In genomic region chr16:46972429-46972970, GRCh38 we compare ENCODE assay signal across 8 cellular contexts. TPM values are rescaled to one million over a fixed set of nuclear protein-coding genes. Genes with fewer than 3 reads are reported as not detected.
DNase-seq lines count a peak whose midpoint lies in the region; ATAC-seq and TF ChIP-seq lines count a peak whose summit lies in the region.

No MANE protein-coding gene starts in this region.

- H3K4me1 ChIP-seq in gastroesophageal sphincter = peaks cover 0 to 54% (median 13%) of the 10 kb centered on the region in 3 donors

- H3K36me3 Mint-ChIP-seq in WTC11 (peaks cover 40% of the 10 kb centered on the region), progenitor cell of endocrine pancreas (ENCODE audit: insufficient read depth) (peaks cover 14% of the 10 kb centered on the region)

- peaks cover 52% of the 10 kb centered on the region for H3K4me1 Mint-ChIP-seq in WTC11
- peaks cover 28% of the 10 kb centered on the region for H3K4me1 Mint-ChIP-seq in progenitor cell of endocrine pancreas (ENCODE audit: low read depth)

- peaks cover 0 to 37% of the 10 kb centered on the region in 2 donors for H3K36me3 ChIP-seq in gastroesophageal sphincter

- H3K9me3 Mint-ChIP-seq in WTC11 = no peaks in the 10 kb centered on the region
- no peaks in the 10 kb centered on the region for H3K9me3 Mint-ChIP-seq in progenitor cell of endocrine pancreas (ENCODE audit: low read depth)

- DNase-seq in 8988T = peak; percentile 48
- no peak for DNase-seq in GM12864 (ENCODE audit: low read depth)
- no peak for DNase-seq in LNCaP clone FGC (ENCODE audit: low read depth)
- DNase-seq in WTC11 (ENCODE audit: low spot score) = no peak
- DNase-seq in progenitor cell of endocrine pancreas (ENCODE audit: low spot score, unreplicated experiment) = no peak
- no peak for DNase-seq in NK-92 treated with Interleukin-12 subunit alpha and Interleukin-12 subunit beta, amount 100 ng/mL, for 24 hours (lab: John Stamatoyannopoulos, UW)

- peak overlapping the region; percentile 97 for H3K4me3 ChIP-seq in GM12864 (ENCODE audit: low read depth, low read length)
- peak overlapping the region; percentile 79 for H3K4me3 ChIP-seq in LNCaP clone FGC (ENCODE audit: low read depth, low read length)
- H3K4me3 ChIP-seq in gastroesophageal sphincter = peak overlapping the region; percentile 66 to 89

- peak overlapping the region; percentile 99 for H3K27ac Mint-ChIP-seq in WTC11
- H3K27ac Mint-ChIP-seq in progenitor cell of endocrine pancreas = peak overlapping the region; percentile 97

- H3K9me3 ChIP-seq in gastroesophageal sphincter = no peaks in the 10 kb centered on the region

- H3K27me3 ChIP-seq in gastroesophageal sphincter = no peaks in the 10 kb centered on the region

- TF ChIP-seq CTCF in GM12864 (IDR thresholded peaks at IDR 0.05; ENCODE audit: low read depth, low read length, missing control alignments) (no peak), LNCaP clone FGC (IDR thresholded peaks at IDR 0.05; ENCODE audit: control insufficient read depth, extremely low read depth, insufficient read depth) (no peak), WTC11 (IDR thresholded peaks at IDR 0.05) (no peak), gastroesophageal sphincter (IDR thresholded peaks at IDR 0.05) (no peak), progenitor cell of endocrine pancreas (IDR thresholded peaks at IDR 0.05; ENCODE audit: unreplicated experiment) (no peak)

- TF ChIP-seq POLR2A in gastroesophageal sphincter (IDR thresholded peaks at IDR 0.05) = no peak

- no peak for TF ChIP-seq EP300 in gastroesophageal sphincter (IDR thresholded peaks at IDR 0.05)

- peak overlapping the region; percentile 81 to 98 (median 96) for H3K27ac ChIP-seq in gastroesophageal sphincter

- 6 to 7% methylated on average over 9 to 13 of the region's 20 CpGs for whole genome bisulfite sequencing in gastroesophageal sphincter (ENCODE audit: low coverage in 1 of 2), 2 donors

- CTCF ChIA-PET in WTC11 (lab: Charles Lee) = interaction anchor here (0.8 to 2.4 kb wide), 5 partner anchors 42 to 169 kb away, joined by 3 to 11 read pairs (median 6); no protein-coding TSS in a partner anchor

- POLR2A ChIA-PET in WTC11 (lab: Charles Lee) = interaction anchor here (0.8 to 1.4 kb wide), 2 partner anchors 89 to 171 kb away, joined by 5 read pairs; partner anchors contain the start of genes GPT2 and NETO2

- H3K4me3 Mint-ChIP-seq in WTC11 = peak overlapping the region; percentile 90
- H3K4me3 Mint-ChIP-seq in progenitor cell of endocrine pancreas (ENCODE audit: low read depth) = peak overlapping the region; percentile 76

- H3K27me3 Mint-ChIP-seq in WTC11 (ENCODE audit: low read depth) (no peaks in the 10 kb centered on the region), progenitor cell of endocrine pancreas (no peaks in the 10 kb centered on the region)

- ATAC-seq in WTC11 = peak; percentile 57
- no peak for ATAC-seq in gastroesophageal sphincter
- no peak for ATAC-seq in HG02759 (IDR thresholded peaks at IDR 0.05; ENCODE audit: unreplicated experiment)

TF ChIP-seq in WTC11, 78 proteins besides CTCF, POLR2A, EP300 and RAD21:
- no peak for TF ChIP-seq ATF6 (CRISPR knock-in tag; IDR thresholded peaks at IDR 0.05)
- TF ChIP-seq ZNF416 (CRISPR knock-in tag; IDR thresholded peaks at IDR 0.05) = no peak
- TF ChIP-seq, protein P1, sequence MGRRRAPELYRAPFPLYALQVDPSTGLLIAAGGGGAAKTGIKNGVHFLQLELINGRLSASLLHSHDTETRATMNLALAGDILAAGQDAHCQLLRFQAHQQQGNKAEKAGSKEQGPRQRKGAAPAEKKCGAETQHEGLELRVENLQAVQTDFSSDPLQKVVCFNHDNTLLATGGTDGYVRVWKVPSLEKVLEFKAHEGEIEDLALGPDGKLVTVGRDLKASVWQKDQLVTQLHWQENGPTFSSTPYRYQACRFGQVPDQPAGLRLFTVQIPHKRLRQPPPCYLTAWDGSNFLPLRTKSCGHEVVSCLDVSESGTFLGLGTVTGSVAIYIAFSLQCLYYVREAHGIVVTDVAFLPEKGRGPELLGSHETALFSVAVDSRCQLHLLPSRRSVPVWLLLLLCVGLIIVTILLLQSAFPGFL (CRISPR knock-in tag; IDR thresholded peaks at IDR 0.05; ENCODE audit: borderline replicate concordance) = no peak
- TF ChIP-seq PRRX2 (CRISPR knock-in tag; IDR thresholded peaks at IDR 0.05) = no peak
- TF ChIP-seq NR1H2 (CRISPR knock-in tag; IDR thresholded peaks at IDR 0.05) = no peak

RNA-seq across cellular contexts. Expression of gene DNAJA2, which starts 1.0 kb away (rescaled TPM):
- total RNA-seq in WTC11 (2021) (101 to 103 TPM (median 102 TPM) in 3 replicates), gastroesophageal sphincter (10 to 100 TPM; 65.7 to 97.0 (median 72.0) TPM), progenitor cell of endocrine pancreas (62.8 and 63.7 TPM in 2 replicates)
